Comparison of ENCODE assay signal across 1 cellular context in the genomic region with DNA sequence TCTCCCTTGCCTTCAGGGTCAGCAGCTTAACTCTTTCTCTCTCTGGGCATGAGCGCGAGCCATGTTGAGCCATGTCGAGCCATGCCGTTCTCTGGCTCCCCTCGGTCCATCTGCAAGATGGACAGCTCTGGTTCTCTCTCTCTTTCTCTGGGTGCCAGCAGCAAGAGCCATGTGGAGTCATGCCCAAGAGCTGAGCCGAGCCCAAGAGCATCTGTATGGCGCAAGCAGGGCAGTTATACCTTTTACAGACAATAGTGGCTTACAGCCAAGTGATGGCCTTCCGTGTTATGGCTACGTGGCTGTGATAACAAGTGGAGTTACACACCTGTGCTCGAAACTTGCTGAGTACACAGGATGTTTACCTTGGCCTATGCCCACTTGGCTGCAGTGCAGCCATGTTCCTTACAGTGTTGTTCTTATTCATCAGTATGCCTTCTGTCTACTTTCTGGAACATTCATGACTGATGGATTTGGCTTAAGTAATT.
TF ChIP-seq lines count a peak whose summit lies in the region.

No MANE protein-coding gene starts in this region.

TF ChIP-seq in GM23338, 12 proteins besides CTCF, POLR2A, EP300 and RAD21:
- TF ChIP-seq JUNB (IDR thresholded peaks at IDR 0.05; ENCODE audit: unreplicated experiment), result no peak
- no peak for TF ChIP-seq EZH2 (IDR thresholded peaks at IDR 0.05; ENCODE audit: low read depth, unreplicated experiment)
- TF ChIP-seq, protein P1, sequence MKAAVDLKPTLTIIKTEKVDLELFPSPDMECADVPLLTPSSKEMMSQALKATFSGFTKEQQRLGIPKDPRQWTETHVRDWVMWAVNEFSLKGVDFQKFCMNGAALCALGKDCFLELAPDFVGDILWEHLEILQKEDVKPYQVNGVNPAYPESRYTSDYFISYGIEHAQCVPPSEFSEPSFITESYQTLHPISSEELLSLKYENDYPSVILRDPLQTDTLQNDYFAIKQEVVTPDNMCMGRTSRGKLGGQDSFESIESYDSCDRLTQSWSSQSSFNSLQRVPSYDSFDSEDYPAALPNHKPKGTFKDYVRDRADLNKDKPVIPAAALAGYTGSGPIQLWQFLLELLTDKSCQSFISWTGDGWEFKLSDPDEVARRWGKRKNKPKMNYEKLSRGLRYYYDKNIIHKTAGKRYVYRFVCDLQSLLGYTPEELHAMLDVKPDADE (IDR thresholded peaks at IDR 0.05), result no peak
- TF ChIP-seq, protein P2, sequence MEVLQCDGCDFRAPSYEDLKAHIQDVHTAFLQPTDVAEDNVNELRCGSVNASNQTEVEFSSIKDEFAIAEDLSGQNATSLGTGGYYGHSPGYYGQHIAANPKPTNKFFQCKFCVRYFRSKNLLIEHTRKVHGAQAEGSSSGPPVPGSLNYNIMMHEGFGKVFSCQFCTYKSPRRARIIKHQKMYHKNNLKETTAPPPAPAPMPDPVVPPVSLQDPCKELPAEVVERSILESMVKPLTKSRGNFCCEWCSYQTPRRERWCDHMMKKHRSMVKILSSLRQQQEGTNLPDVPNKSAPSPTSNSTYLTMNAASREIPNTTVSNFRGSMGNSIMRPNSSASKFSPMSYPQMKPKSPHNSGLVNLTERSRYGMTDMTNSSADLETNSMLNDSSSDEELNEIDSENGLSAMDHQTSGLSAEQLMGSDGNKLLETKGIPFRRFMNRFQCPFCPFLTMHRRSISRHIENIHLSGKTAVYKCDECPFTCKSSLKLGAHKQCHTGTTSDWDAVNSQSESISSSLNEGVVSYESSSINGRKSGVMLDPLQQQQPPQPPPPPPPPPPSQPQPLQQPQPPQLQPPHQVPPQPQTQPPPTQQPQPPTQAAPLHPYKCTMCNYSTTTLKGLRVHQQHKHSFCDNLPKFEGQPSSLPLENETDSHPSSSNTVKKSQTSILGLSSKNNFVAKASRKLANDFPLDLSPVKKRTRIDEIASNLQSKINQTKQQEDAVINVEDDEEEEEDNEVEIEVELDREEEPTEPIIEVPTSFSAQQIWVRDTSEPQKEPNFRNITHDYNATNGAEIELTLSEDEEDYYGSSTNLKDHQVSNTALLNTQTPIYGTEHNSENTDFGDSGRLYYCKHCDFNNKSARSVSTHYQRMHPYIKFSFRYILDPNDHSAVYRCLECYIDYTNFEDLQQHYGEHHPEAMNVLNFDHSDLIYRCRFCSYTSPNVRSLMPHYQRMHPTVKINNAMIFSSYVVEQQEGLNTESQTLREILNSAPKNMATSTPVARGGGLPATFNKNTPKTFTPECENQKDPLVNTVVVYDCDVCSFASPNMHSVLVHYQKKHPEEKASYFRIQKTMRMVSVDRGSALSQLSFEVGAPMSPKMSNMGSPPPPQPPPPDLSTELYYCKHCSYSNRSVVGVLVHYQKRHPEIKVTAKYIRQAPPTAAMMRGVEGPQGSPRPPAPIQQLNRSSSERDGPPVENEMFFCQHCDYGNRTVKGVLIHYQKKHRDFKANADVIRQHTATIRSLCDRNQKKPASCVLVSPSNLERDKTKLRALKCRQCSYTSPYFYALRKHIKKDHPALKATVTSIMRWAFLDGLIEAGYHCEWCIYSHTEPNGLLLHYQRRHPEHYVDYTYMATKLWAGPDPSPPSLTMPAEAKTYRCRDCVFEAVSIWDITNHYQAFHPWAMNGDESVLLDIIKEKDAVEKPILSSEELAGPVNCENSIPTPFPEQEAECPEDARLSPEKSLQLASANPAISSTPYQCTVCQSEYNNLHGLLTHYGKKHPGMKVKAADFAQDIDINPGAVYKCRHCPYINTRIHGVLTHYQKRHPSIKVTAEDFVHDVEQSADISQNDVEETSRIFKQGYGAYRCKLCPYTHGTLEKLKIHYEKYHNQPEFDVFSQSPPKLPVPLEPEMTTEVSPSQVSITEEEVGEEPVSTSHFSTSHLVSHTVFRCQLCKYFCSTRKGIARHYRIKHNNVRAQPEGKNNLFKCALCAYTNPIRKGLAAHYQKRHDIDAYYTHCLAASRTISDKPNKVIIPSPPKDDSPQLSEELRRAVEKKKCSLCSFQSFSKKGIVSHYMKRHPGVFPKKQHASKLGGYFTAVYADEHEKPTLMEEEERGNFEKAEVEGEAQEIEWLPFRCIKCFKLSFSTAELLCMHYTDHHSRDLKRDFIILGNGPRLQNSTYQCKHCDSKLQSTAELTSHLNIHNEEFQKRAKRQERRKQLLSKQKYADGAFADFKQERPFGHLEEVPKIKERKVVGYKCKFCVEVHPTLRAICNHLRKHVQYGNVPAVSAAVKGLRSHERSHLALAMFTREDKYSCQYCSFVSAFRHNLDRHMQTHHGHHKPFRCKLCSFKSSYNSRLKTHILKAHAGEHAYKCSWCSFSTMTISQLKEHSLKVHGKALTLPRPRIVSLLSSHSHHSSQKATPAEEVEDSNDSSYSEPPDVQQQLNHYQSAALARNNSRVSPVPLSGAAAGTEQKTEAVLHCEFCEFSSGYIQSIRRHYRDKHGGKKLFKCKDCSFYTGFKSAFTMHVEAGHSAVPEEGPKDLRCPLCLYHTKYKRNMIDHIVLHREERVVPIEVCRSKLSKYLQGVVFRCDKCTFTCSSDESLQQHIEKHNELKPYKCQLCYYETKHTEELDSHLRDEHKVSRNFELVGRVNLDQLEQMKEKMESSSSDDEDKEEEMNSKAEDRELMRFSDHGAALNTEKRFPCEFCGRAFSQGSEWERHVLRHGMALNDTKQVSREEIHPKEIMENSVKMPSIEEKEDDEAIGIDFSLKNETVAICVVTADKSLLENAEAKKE (CRISPR knock-in tag; IDR thresholded peaks at IDR 0.05), result no peak
- TF ChIP-seq NANOG (IDR thresholded peaks at IDR 0.05; ENCODE audit: borderline replicate concordance), result no peak
- TF ChIP-seq EZH2phosphoT487 (IDR thresholded peaks at IDR 0.05; ENCODE audit: unreplicated experiment), result no peak
- no peak for TF ChIP-seq STAT1 (IDR thresholded peaks at IDR 0.05; ENCODE audit: unreplicated experiment)
